2 cellular contexts compared by ENCODE assay signal in the genomic region with DNA sequence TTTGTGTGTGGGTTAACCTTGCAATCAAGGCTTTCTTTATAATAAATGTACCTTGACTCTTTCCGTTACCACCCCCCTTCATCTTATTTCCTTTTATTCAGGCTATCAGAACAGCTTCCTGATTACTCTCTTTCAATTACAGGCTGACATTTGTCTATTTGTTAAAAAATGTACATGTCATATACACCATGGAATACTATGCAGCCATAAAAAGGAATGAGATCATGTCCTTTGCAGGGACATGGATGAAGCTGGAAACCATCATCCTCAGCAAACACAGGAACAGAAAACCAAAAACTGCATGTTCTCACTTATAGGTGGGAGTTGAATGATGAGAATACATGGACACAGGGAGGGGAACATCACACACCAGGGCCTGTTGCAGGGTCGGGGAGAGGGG.
TF ChIP-seq lines count a peak whose summit lies in the region.

No MANE protein-coding gene starts in this region.

TF ChIP-seq in HEK293, 187 proteins besides CTCF, POLR2A, EP300 and RAD21:
- TF ChIP-seq ZNF146 (tag by site-specific recombination; IDR thresholded peaks at IDR 0.05), result peak; percentile 72

TF ChIP-seq in K562, 482 proteins besides CTCF, POLR2A, EP300 and RAD21:
- TF ChIP-seq ZNF146 (CRISPR knock-in tag; IDR thresholded peaks at IDR 0.05; ENCODE audit: unreplicated experiment) (peak; percentile 77), BCOR (IDR thresholded peaks at IDR 0.05) (0 out of 2 replicates have a peak, but pooled peaks have one; percentile 12)
TF ChIP-seq in K562: peak in this region for 2; not testable (repeated sequence) for 480.
